In the genomic region with DNA sequence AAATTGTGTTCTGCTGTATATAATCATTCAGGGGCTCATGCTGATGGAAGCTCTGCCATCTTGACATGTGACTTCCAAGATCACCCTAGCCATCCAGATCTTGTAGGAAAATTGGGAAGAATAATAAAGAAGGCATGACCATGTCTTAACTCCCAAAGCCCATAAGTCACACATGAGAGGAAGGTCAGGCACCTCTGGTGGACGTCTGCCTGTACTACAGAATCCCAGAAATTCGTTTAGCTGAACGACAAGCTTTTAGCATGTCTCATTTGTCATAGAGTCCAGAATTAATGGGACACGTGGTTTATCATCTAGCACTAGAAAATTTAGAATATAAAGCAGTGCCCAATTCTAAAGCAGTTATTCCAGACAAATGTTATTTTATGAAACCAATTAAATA, we compare ENCODE assay signal across 8 cellular contexts.
A peak's percentile ranks its signal among the peaks of the same experiment; 100 is the strongest.
DNase-seq lines count a peak whose midpoint lies in the region; ATAC-seq and TF ChIP-seq lines count a peak whose summit lies in the region.

No MANE protein-coding gene starts in this region.

- H3K27ac ChIP-seq in C4-2B: no peak overlapping the region

- DNase-seq in LNCaP clone FGC (ENCODE audit: low read depth) (no peak), fibroblast of mammary gland (ENCODE audit: low read depth) (peak; percentile 2), putamen (ENCODE audit: low spot score) (no peak)
- no peak for DNase-seq in activated CD8-positive, alpha-beta memory T cell treated with anti-CD3 and anti-CD28 coated beads, Interleukin-2, amount 50 U/mL, for 4 hours
- no peak for DNase-seq in stimulated activated CD8-positive, alpha-beta memory T cell treated with anti-CD3 and anti-CD28 coated beads, Interleukin-4, amount 100 ng/mL, for 48 hours
- no peak for DNase-seq in activated naive CD4-positive, alpha-beta T cell treated with anti-CD3 and anti-CD28 coated beads, Interleukin-2, amount 50 U/mL, for 16 hours

- H3K4me3 ChIP-seq in LNCaP clone FGC (ENCODE audit: low read depth, low read length) (no peak overlapping the region), fibroblast of mammary gland (ENCODE audit: control insufficient read depth, low read depth, low read length) (no peak overlapping the region)

- peak; percentile 63 for ATAC-seq in GM21390 (IDR thresholded peaks at IDR 0.05; ENCODE audit: unreplicated experiment)

- peak; percentile 60 for TF ChIP-seq CTCF in C4-2B (conservative IDR thresholded peaks at IDR 0.05)
- peak; percentile 40 for TF ChIP-seq CTCF in LNCaP clone FGC (IDR thresholded peaks at IDR 0.05; ENCODE audit: control insufficient read depth, extremely low read depth, insufficient read depth)
- TF ChIP-seq CTCF in fibroblast of mammary gland (conservative IDR thresholded peaks at IDR 0.05; ENCODE audit: control insufficient read depth, insufficient read depth, low read depth, low read length): peak; percentile 53
